In the genomic region with DNA sequence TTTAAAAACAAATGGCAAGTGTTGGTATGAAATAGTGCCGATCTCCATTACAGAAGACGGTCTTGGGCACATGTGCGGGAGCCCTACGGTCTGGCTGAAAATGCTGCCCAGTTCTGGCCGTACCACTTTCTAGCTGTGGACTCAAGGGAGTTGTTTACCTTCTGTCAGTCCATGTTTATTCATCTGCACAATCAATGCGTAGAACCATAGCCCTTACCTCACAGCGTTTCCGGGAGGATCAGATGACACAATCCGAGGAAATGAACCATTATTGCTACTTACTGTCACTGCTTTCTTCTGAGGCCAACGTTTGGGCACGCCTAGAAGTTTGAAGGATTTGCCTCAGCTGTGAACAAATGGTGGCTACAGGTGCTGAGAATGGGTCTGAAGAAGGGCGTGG, we compare ENCODE assay signal across 8 cellular contexts. TPM values are rescaled to one million over a fixed set of nuclear protein-coding genes. Genes with fewer than 3 reads are reported as not detected.
DNase-seq lines count a peak whose midpoint lies in the region; ATAC-seq and TF ChIP-seq lines count a peak whose summit lies in the region.

No MANE protein-coding gene starts in this region.

- no peak overlapping the region for H3K27ac ChIP-seq in suprapubic skin

- TF ChIP-seq CTCF in NB4 (IDR thresholded peaks at IDR 0.05; ENCODE audit: low read depth, low read length) (no peak), fibroblast of the aortic adventitia (IDR thresholded peaks at IDR 0.05; ENCODE audit: insufficient read depth, low read length) (no peak), suprapubic skin (IDR thresholded peaks at IDR 0.05) (no peak)

- CTCF ChIA-PET in T-cell (lab: Charles Lee) = interaction anchor here in 1 of 2 donors (0.6 kb wide), 1 partner anchor 101 kb away, joined by 3 read pairs; no protein-coding TSS in a partner anchor

- peak overlapping the region; percentile 77 to 80 for H3K27ac Mint-ChIP-seq in T-cell
- H3K27ac Mint-ChIP-seq in stimulated activated naive CD8-positive, alpha-beta T cell treated with anti-CD3 and anti-CD28 coated beads, Interleukin-15, amount 100 ng/mL, for 72 hours = peak overlapping the region; percentile 46 to 74

- TF ChIP-seq POLR2A in NB4 (IDR thresholded peaks at IDR 0.05; ENCODE audit: extremely low read depth, insufficient read length) (no peak), suprapubic skin (IDR thresholded peaks at IDR 0.05) (no peak)

- peaks cover 23% of the 10 kb centered on the region for H3K4me1 ChIP-seq in suprapubic skin

- no peaks in the 10 kb centered on the region for H3K36me3 ChIP-seq in suprapubic skin

- H3K9me3 Mint-ChIP-seq in T-cell = no peaks in the 10 kb centered on the region
- no peaks in the 10 kb centered on the region for H3K9me3 Mint-ChIP-seq in stimulated activated naive CD8-positive, alpha-beta T cell treated with anti-CD3 and anti-CD28 coated beads, Interleukin-15, amount 100 ng/mL, for 72 hours

- DNase-seq in DMS53 (lab: John Stamatoyannopoulos, UW) (peak; percentile 95), NB4 (ENCODE audit: low read depth) (peak; percentile 59), T-cell (peak in 33 of 34 experiments; percentile 15 to 70 (median 40)), fibroblast of the aortic adventitia (ENCODE audit: low read depth) (peak; percentile 57), NCI-H446 (lab: John Stamatoyannopoulos, UW) (no peak), suprapubic skin (ENCODE audit: low spot score in 2 of 2) (no peak), islet precursor cell (no peak)
- DNase-seq in stimulated activated naive CD8-positive, alpha-beta T cell treated with anti-CD3 and anti-CD28 coated beads, Interleukin-15, amount 100 ng/mL, for 72 hours = peak in 1 of 2 donors; percentile 44

- peaks cover 0 to 3% of the 10 kb centered on the region in 2 donors for H3K27me3 Mint-ChIP-seq in T-cell
- H3K27me3 Mint-ChIP-seq in stimulated activated naive CD8-positive, alpha-beta T cell treated with anti-CD3 and anti-CD28 coated beads, Interleukin-15, amount 100 ng/mL, for 72 hours = peaks cover 9% of the 10 kb centered on the region

- TF ChIP-seq EP300 in suprapubic skin (IDR thresholded peaks at IDR 0.05) = no peak

- POLR2A ChIA-PET in T-cell (lab: Charles Lee) = interaction anchor here in 1 of 2 donors (0.6 kb wide), 1 partner anchor 9 kb away, joined by 3 read pairs; no protein-coding TSS in a partner anchor

- no peak overlapping the region for H3K4me3 ChIP-seq in NB4 (ENCODE audit: low read depth, low read length)
- H3K4me3 ChIP-seq in fibroblast of the aortic adventitia (ENCODE audit: low read depth, low read length) = no peak overlapping the region
- H3K4me3 ChIP-seq in suprapubic skin = no peak overlapping the region

- H3K9me3 ChIP-seq in suprapubic skin = no peaks in the 10 kb centered on the region

- peaks cover 23 to 36% (median 29%) of the 10 kb centered on the region in 3 donors for H3K4me1 Mint-ChIP-seq in T-cell
- H3K4me1 Mint-ChIP-seq in stimulated activated naive CD8-positive, alpha-beta T cell treated with anti-CD3 and anti-CD28 coated beads, Interleukin-15, amount 100 ng/mL, for 72 hours = peaks cover 37% of the 10 kb centered on the region

- no peaks in the 10 kb centered on the region for H3K36me3 Mint-ChIP-seq in T-cell

- peak in 3 of 4 experiments; percentile 13 to 79 (median 23) for ATAC-seq in T-cell (replicated peaks in 1 of 4)
- ATAC-seq in stimulated activated naive CD8-positive, alpha-beta T cell treated with anti-CD3 and anti-CD28 coated beads, Interleukin-15, amount 100 ng/mL, for 72 hours = peak; percentile 47

- WGBS in suprapubic skin = 31% methylated on average over 12 of the region's 12 CpGs

- no peaks in the 10 kb centered on the region for H3K27me3 ChIP-seq in suprapubic skin

- H3K4me3 Mint-ChIP-seq in T-cell = peak overlapping the region in 1 of 3 donors; percentile 29
- peak overlapping the region in 1 of 2 donors; percentile 26 for H3K4me3 Mint-ChIP-seq in stimulated activated naive CD8-positive, alpha-beta T cell treated with anti-CD3 and anti-CD28 coated beads, Interleukin-15, amount 100 ng/mL, for 72 hours

RNA-seq across cellular contexts. Expression of a gene that starts 31.2 kb away (rescaled TPM):
- 100 to 1,000 TPM in 3 of 5 donors, 10 to 100 TPM in 2; 76.5 to 174 (median 102) TPM for total RNA-seq in T-cell
- 14.3 and 14.8 TPM in 2 replicates for total RNA-seq in fibroblast of the aortic adventitia (ENCODE audit: low replicate concordance)
- total RNA-seq in suprapubic skin = 100 to 1,000 TPM in 1 of 4 donors, 10 to 100 TPM in 3; 52.5 to 134 (median 68.7) TPM

RNA-seq across cellular contexts. Expression of a gene that starts 50.4 kb away (rescaled TPM):
- total RNA-seq in T-cell = 10 to 100 TPM; 15.7 to 26.7 (median 24.7) TPM
- 16.7 and 68.1 TPM in 2 replicates for total RNA-seq in fibroblast of the aortic adventitia (ENCODE audit: low replicate concordance)
- 10 to 100 TPM; 17.1 to 26.8 (median 24.7) TPM for total RNA-seq in suprapubic skin

Comparison
In these comparisons a context has a peak if more than half of its experiments do, and no peak if none do; other contexts are left out.
1. DNase-seq: peak in DMS53 (single experiment), NB4 (single experiment), T-cell (33 of 34) and fibroblast of the aortic adventitia (single experiment); none in NCI-H446 (0 of 2), suprapubic skin (0 of 2) and islet precursor cell (single experiment).